In the genomic region with DNA sequence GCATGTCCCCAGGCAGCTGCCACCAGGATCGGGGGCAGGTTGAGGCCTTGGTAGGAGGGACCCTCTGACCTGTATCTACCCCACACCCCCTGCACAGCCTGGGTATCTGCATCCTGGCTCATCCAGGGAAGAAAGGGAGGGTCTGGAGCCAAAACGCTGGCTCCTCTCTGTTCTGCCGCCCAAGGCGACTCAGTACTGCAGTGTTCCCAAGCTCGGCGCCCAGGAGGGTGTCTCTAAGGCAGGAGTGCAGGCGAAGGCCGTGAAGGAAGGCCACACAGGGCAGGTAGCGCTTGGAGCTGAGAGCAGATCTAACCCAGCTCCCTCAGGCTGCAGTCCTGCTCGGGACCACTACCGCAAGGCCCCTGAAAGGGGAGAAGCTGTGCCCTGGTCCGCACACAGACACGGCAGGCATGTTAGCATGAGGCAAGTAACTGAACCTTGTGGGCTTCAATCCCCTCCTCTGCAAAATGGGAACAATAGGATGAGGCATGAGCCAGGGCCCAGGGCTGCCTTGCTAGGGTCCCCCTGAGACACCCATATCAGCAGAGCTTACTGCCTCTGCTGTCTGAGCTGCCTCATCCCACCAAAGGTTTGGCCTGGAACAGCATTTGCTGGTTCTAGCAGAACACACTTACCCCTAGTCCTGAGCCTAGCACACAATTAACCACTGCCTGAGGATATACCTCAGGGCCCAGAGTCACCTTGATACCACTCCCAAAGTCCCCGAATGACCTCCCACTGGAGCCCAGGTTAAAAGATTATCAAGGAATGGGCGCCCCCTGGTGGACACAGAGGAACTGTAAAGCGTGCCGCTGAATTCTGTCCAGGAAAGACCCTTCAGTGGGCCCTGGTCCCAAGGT, we compare ENCODE assay signal across 8 cellular contexts. TPM values are rescaled to one million over a fixed set of nuclear protein-coding genes. Genes with fewer than 3 reads are reported as not detected.
DNase-seq lines count a peak whose midpoint lies in the region; ATAC-seq, FAIRE-seq and TF ChIP-seq lines count a peak whose summit lies in the region.

No MANE protein-coding gene starts in this region.

- no peak overlapping the region for H3K56ac ChIP-seq in H1 (replicated peaks; ENCODE audit: insufficient read length, low read depth, low read length)

- FAIRE-seq in H1 (lab: Jason Lieb, UNC): peak; percentile 13

- peak overlapping the region; percentile 94 for H3K27ac Mint-ChIP-seq in GM23338
- peak overlapping the region; percentile 11 for H3K27ac Mint-ChIP-seq in activated CD4-positive, alpha-beta memory T cell treated with anti-CD3 and anti-CD28 coated beads, Interleukin-2, amount 10 ng/mL, durations not matched to agents 7 days and 5 days
- H3K27ac Mint-ChIP-seq in stimulated activated naive B cell treated with anti-CD40 and anti-IgM and Interleukin-4, amounts not matched to agents 10 μg/mL and 1 μg/mL and 100 μg/mL, for 72 hours: peak overlapping the region; percentile 95

- H3K4me1 Mint-ChIP-seq in GM23338: peaks cover 43% of the 10 kb centered on the region
- H3K4me1 Mint-ChIP-seq in activated CD4-positive, alpha-beta memory T cell treated with anti-CD3 and anti-CD28 coated beads, Interleukin-2, amount 10 ng/mL, durations not matched to agents 7 days and 5 days: peaks cover 28% of the 10 kb centered on the region
- peaks cover 54 to 75% of the 10 kb centered on the region in 2 donors for H3K4me1 Mint-ChIP-seq in stimulated activated naive B cell treated with anti-CD40 and anti-IgM and Interleukin-4, amounts not matched to agents 10 μg/mL and 1 μg/mL and 100 μg/mL, for 72 hours

- DNase-seq in BJ (ENCODE audit: low read depth): no peak
- peak; percentile 99 for DNase-seq in GM23338 (ENCODE audit: low spot score)
- DNase-seq in NCI-H526 (lab: John Stamatoyannopoulos, UW): peak; percentile 72 to 92
- peak; percentile 80 for DNase-seq in activated CD4-positive, alpha-beta memory T cell treated with anti-CD3 and anti-CD28 coated beads, Interleukin-2, amount 10 ng/mL, durations not matched to agents 7 days and 5 days
- peak; percentile 82 to 96 for DNase-seq in H1 (ENCODE audit: low read depth in 1 of 2, low spot score in 2 of 2)
- peak; percentile 57 for DNase-seq in stimulated activated naive B cell treated with anti-CD40 and anti-IgM and Interleukin-4, amounts not matched to agents 10 μg/mL and 1 μg/mL and 100 μg/mL, for 72 hours

- peak overlapping the region; percentile 8; the same call in 1 of the 2 replicates for H2BK15ac ChIP-seq in H1 (ENCODE audit: low read length)

- POLR2A ChIA-PET in BJ (lab: Charles Lee) (interaction anchor here (1.6 kb wide), 1 partner anchor 37 kb away, joined by 4 read pairs; no protein-coding TSS in a partner anchor), H1 (lab: Charles Lee; ENCODE audit: partially characterized antibody) (interaction anchor here (0.6 to 22.8 kb wide), 31 partner anchors 10 to 262 kb away, joined by 3 to 1080 read pairs (median 5); partner anchors contain the start of genes COPS7B, PDE6D and PTMA)
- POLR2A ChIA-PET in activated CD4-positive, alpha-beta memory T cell treated with anti-CD3 and anti-CD28 coated beads, Interleukin-2, amount 10 ng/mL, durations not matched to agents 7 days and 5 days (lab: Charles Lee): interaction anchor here (0.6 to 5.3 kb wide), 19 partner anchors 9 to 254 kb away, joined by 3 to 83 read pairs (median 4); partner anchors contain the start of genes NCL and PDE6D

- no peak overlapping the region for H2BK120ac ChIP-seq in H1 (replicated peaks; ENCODE audit: low read depth, low read length)

- peaks cover 43% of the 10 kb centered on the region for H3F3A ChIP-seq in GM23338 (replicated peaks; ENCODE audit: low read depth)

- no peak overlapping the region for H2BK20ac ChIP-seq in H1 (ENCODE audit: low read length)

- H3K36me3 Mint-ChIP-seq in GM23338 (ENCODE audit: low read depth): peaks cover 46% of the 10 kb centered on the region
- peaks cover 34% of the 10 kb centered on the region for H3K36me3 Mint-ChIP-seq in activated CD4-positive, alpha-beta memory T cell treated with anti-CD3 and anti-CD28 coated beads, Interleukin-2, amount 10 ng/mL, durations not matched to agents 7 days and 5 days (ENCODE audit: low read depth)
- H3K36me3 Mint-ChIP-seq in stimulated activated naive B cell treated with anti-CD40 and anti-IgM and Interleukin-4, amounts not matched to agents 10 μg/mL and 1 μg/mL and 100 μg/mL, for 72 hours: peaks cover 50 to 61% of the 10 kb centered on the region in 2 donors

- H3K14ac ChIP-seq in H1 (ENCODE audit: insufficient read length): no peak overlapping the region

- H4K91ac ChIP-seq in H1 (replicated peaks; ENCODE audit: insufficient read length, low read length): no peak overlapping the region

- peak overlapping the region; percentile 6 for H2BK5ac ChIP-seq in H1 (ENCODE audit: low read depth, low read length)

- H3K27me3 ChIP-seq in BJ (ENCODE audit: control insufficient read depth, insufficient read depth, low read length) (no peaks in the 10 kb centered on the region), GM23338 (ENCODE audit: insufficient read depth) (no peaks in the 10 kb centered on the region), H1 (replicated peaks in 1 of 4; ENCODE audit: control insufficient read depth in 3 of 4, extremely low read depth in 1 of 4, insufficient read depth in 3 of 4, low read length in 3 of 4) (no peaks in the 10 kb centered on the region), muscle layer of colon (ENCODE audit: control insufficient read depth in 1 of 2, insufficient read depth in 2 of 2, low read length in 2 of 2) (no peaks in the 10 kb centered on the region)

- CTCF ChIA-PET in BJ (lab: Yijun Ruan, JAX) (interaction anchor here (0.6 to 8.9 kb wide), 35 partner anchors 10 to 198 kb away, joined by 3 to 719 read pairs (median 6); no protein-coding TSS in a partner anchor), H1 (lab: Charles Lee; ENCODE audit: partially characterized antibody) (interaction anchor here (0.6 to 12.1 kb wide), 42 partner anchors 8 to 198 kb away, joined by 3 to 555 read pairs (median 6); partner anchors contain the start of gene COPS7B)
- CTCF ChIA-PET in activated CD4-positive, alpha-beta memory T cell treated with anti-CD3 and anti-CD28 coated beads, Interleukin-2, amount 10 ng/mL, durations not matched to agents 7 days and 5 days (lab: Charles Lee): interaction anchor here (0.6 to 8.0 kb wide), 41 partner anchors 10 to 1998 kb away, joined by 3 to 244 read pairs (median 4); partner anchors contain the start of gene NCL

- no peak overlapping the region for H3K23ac ChIP-seq in H1 (ENCODE audit: insufficient read length)

- H2BK12ac ChIP-seq in H1 (ENCODE audit: low read depth, low read length): peak overlapping the region; percentile 53; the same call in 1 of the 2 replicates

- H3K36me3 ChIP-seq in BJ (ENCODE audit: control insufficient read depth, insufficient read depth, low read length) (peaks cover 10% of the 10 kb centered on the region), GM23338 (ENCODE audit: insufficient read depth) (peaks cover 26% of the 10 kb centered on the region), H1 (ENCODE audit: control insufficient read depth in 2 of 4, insufficient read depth in 4 of 4, low read length in 3 of 4) (peaks cover 14 to 33% (median 22%) of the 10 kb centered on the region in 4 experiments), muscle layer of colon (ENCODE audit: insufficient read depth, low read length) (peaks cover 23% of the 10 kb centered on the region)

- H3K79me1 ChIP-seq in H1 (ENCODE audit: low read depth, low read length): no peaks in the 10 kb centered on the region

- 37% methylated on average over 17 of the region's 17 CpGs; no CpG with 5 or more reads in 1 of the 2 experiments for WGBS in H1 (ENCODE audit: extremely low coverage in 1 of 2, insufficient coverage in 1 of 2, insufficient read length in 1 of 2, insufficient replicate concordance in 2 of 2, low coverage in 1 of 2, low lambda C conversion rate in 2 of 2, missing lambda C conversion rate in 1 of 2), 2 experiments

- H3K79me2 ChIP-seq in GM23338 (replicated peaks; ENCODE audit: insufficient read depth) (peaks cover 35% of the 10 kb centered on the region), H1 (ENCODE audit: control insufficient read depth in 1 of 2, insufficient read depth in 2 of 2, low read length in 2 of 2) (peaks cover 24 to 32% of the 10 kb centered on the region in 2 experiments)

- H3K9me3 Mint-ChIP-seq in GM23338: peaks cover 18% of the 10 kb centered on the region
- H3K9me3 Mint-ChIP-seq in activated CD4-positive, alpha-beta memory T cell treated with anti-CD3 and anti-CD28 coated beads, Interleukin-2, amount 10 ng/mL, durations not matched to agents 7 days and 5 days: no peaks in the 10 kb centered on the region
- peaks cover 2 to 4% of the 10 kb centered on the region in 2 donors for H3K9me3 Mint-ChIP-seq in stimulated activated naive B cell treated with anti-CD40 and anti-IgM and Interleukin-4, amounts not matched to agents 10 μg/mL and 1 μg/mL and 100 μg/mL, for 72 hours

- H3K23me2 ChIP-seq in H1 (ENCODE audit: low read depth, low read length): no peaks in the 10 kb centered on the region

- TF ChIP-seq CTCF in BJ (IDR thresholded peaks at IDR 0.05; ENCODE audit: insufficient read depth, low read depth, low read length) (peak; percentile 78), GM23338 (conservative IDR thresholded peaks at IDR 0.05; ENCODE audit: low read depth in 2 of 2) (peak; percentile 93 to 94), H1 (IDR thresholded peaks at IDR 0.05; ENCODE audit: control extremely low read depth in 1 of 3, insufficient read depth in 1 of 3, low read depth in 1 of 3, low read length in 3 of 3) (peak in 2 of 3 experiments; percentile 85 to 86; a peak in 3 of 4 replicates)

- H3K4ac ChIP-seq in H1 (replicated peaks; ENCODE audit: insufficient read length, low read depth, low read length): no peak overlapping the region

- H3K9ac ChIP-seq in H1 (replicated peaks in 1 of 4; ENCODE audit: extremely low read depth in 1 of 4, low read depth in 3 of 4, low read length in 3 of 4) (peak overlapping the region in 2 of 4 experiments; percentile 14 to 29; a peak in 2 of 7 replicates), muscle layer of colon (ENCODE audit: low read length) (no peak overlapping the region)

- 0 out of 2 replicates have a peak overlapping the region, but pooled peaks have one; percentile 66 for H4K8ac ChIP-seq in H1 (ENCODE audit: extremely low read depth, insufficient read depth, low read length)

- H2AFZ ChIP-seq in GM23338: no peak overlapping the region
- H2AFZ ChIP-seq in H1 (ENCODE audit: low read length): no peak overlapping the region

- ATAC-seq in GM23338 (peak; percentile 52), HG02642 (IDR thresholded peaks at IDR 0.05; ENCODE audit: poor library complexity, unreplicated experiment) (no peak)
- ATAC-seq in stimulated activated naive B cell treated with anti-CD40 and anti-IgM and Interleukin-4, amounts not matched to agents 10 μg/mL and 1 μg/mL and 100 μg/mL, for 72 hours (replicated peaks): no peak

- H3K27me3 Mint-ChIP-seq in GM23338 (ENCODE audit: insufficient read depth, low read depth, poor library complexity): peaks cover 52% of the 10 kb centered on the region
- H3K27me3 Mint-ChIP-seq in activated CD4-positive, alpha-beta memory T cell treated with anti-CD3 and anti-CD28 coated beads, Interleukin-2, amount 10 ng/mL, durations not matched to agents 7 days and 5 days: no peaks in the 10 kb centered on the region
- H3K27me3 Mint-ChIP-seq in stimulated activated naive B cell treated with anti-CD40 and anti-IgM and Interleukin-4, amounts not matched to agents 10 μg/mL and 1 μg/mL and 100 μg/mL, for 72 hours: no peaks in the 10 kb centered on the region

- peak in 1 of 2 experiments; percentile 43; a peak in 1 of 3 replicates for TF ChIP-seq POLR2A in H1 (IDR thresholded peaks at IDR 0.05; ENCODE audit: control extremely low read depth in 1 of 2, low read depth in 2 of 2, low read length in 2 of 2)

- H3K4me1 ChIP-seq in GM23338 (ENCODE audit: insufficient read depth) (peaks cover 31% of the 10 kb centered on the region), H1 (replicated peaks in 1 of 4; ENCODE audit: control insufficient read depth in 3 of 4, insufficient read depth in 4 of 4, low read length in 3 of 4) (peaks cover 0 to 28% (median 19%) of the 10 kb centered on the region in 4 experiments; a peak in 6 of 7 replicates), muscle layer of colon (ENCODE audit: insufficient read depth, low read length) (peaks cover 37% of the 10 kb centered on the region)

- H3K4me2 ChIP-seq in GM23338 (no peak overlapping the region), H1 (ENCODE audit: insufficient read depth in 1 of 2, low read depth in 2 of 2, low read length in 2 of 2) (no peak overlapping the region)

- H4K20me1 ChIP-seq in GM23338 (replicated peaks; ENCODE audit: insufficient read depth) (peaks cover 17% of the 10 kb centered on the region), H1 (replicated peaks in 1 of 2; ENCODE audit: control insufficient read depth in 1 of 2, insufficient read depth in 2 of 2, low read length in 2 of 2) (peaks cover 17 to 19% of the 10 kb centered on the region in 2 experiments)

- H3K9me3 ChIP-seq in H1 (ENCODE audit: insufficient read depth in 2 of 2, low read depth in 1 of 2, low read length in 1 of 2): no peaks in the 10 kb centered on the region
- no peaks in the 10 kb centered on the region for H3K9me3 ChIP-seq in muscle layer of colon (ENCODE audit: low read length)

- TF ChIP-seq EP300 in H1 (IDR thresholded peaks at IDR 0.05; ENCODE audit: borderline replicate concordance in 1 of 2, low read depth in 2 of 2, low read length in 2 of 2): no peak

- H3K18ac ChIP-seq in H1 (ENCODE audit: extremely low read depth, low read length): peak overlapping the region; percentile 56

- peak; percentile 75 to 85 for TF ChIP-seq RAD21 in H1 (IDR thresholded peaks at IDR 0.05 in 1 of 2, conservative IDR thresholded peaks at IDR 0.05 in 1 of 2; ENCODE audit: low read depth in 2 of 2, low read length in 2 of 2)

- no peak overlapping the region for H4K5ac ChIP-seq in H1 (ENCODE audit: insufficient read length, low read depth, low read length)

- peak overlapping the region; percentile 65; the same call in 2 of the 3 replicates for H3K4me3 Mint-ChIP-seq in GM23338
- H3K4me3 Mint-ChIP-seq in activated CD4-positive, alpha-beta memory T cell treated with anti-CD3 and anti-CD28 coated beads, Interleukin-2, amount 10 ng/mL, durations not matched to agents 7 days and 5 days: no peak overlapping the region
- peak overlapping the region; percentile 6 to 55 for H3K4me3 Mint-ChIP-seq in stimulated activated naive B cell treated with anti-CD40 and anti-IgM and Interleukin-4, amounts not matched to agents 10 μg/mL and 1 μg/mL and 100 μg/mL, for 72 hours

- H3K27ac ChIP-seq in GM23338 (ENCODE audit: low read depth) (peak overlapping the region; percentile 92), H1 (ENCODE audit: low read depth, low read length) (peak overlapping the region; percentile 69), muscle layer of colon (ENCODE audit: low read depth, low read length) (peak overlapping the region; percentile 19)

- H3K4me3 ChIP-seq in BJ (ENCODE audit: low read depth, low read length) (no peak overlapping the region), GM23338 (no peak overlapping the region), H1 (ENCODE audit: extremely low read depth in 1 of 4, insufficient read depth in 2 of 4, low read depth in 3 of 4, low read length in 4 of 4) (no peak overlapping the region), muscle layer of colon (ENCODE audit: low read depth in 1 of 2, low read length in 2 of 2) (no peak overlapping the region)

- H3K9me2 ChIP-seq in GM23338 (ENCODE audit: insufficient read depth): no peaks in the 10 kb centered on the region

- peak overlapping the region; percentile 19; the same call in 1 of the 2 replicates for H2AK5ac ChIP-seq in H1 (ENCODE audit: low read depth, low read length)

RNA-seq across cellular contexts. Expression of gene PTMA, which starts 6.5 kb away (rescaled TPM):
- 363 and 447 TPM in 2 replicates for polyA plus RNA-seq in BJ (2011; rRNA removed)
- 91.3 and 93.2 TPM in 2 replicates for polyA minus RNA-seq in BJ (2011; rRNA and poly(A)+ RNA removed)
- total RNA-seq in GM23338 (2014; rRNA removed; shearing (Covaris generic)): 1,861 and 2,007 TPM in 2 replicates
- polyA plus RNA-seq in GM23338 (2016; fragmentation: Nextera tagmentation; extraction: Ambion mirVana): 8,990 and 10,188 TPM in 2 replicates
- total RNA-seq in activated CD4-positive, alpha-beta memory T cell treated with anti-CD3 and anti-CD28 coated beads, Interleukin-2, amount 10 ng/mL, durations not matched to agents 7 days and 5 days: 1,000 to 10,000 TPM; 1,300 to 1,326 TPM
- total RNA-seq in H1 (2021; fragmentation: NEBNext Ultra II Directional; extraction: Animal tissue kit (Norgen Biotek cat#: 25700)): 2,680 and 2,823 TPM in 2 replicates
- polyA plus RNA-seq in H1 (2011; rRNA removed): 643 and 683 TPM in 2 replicates
- polyA plus RNA-seq in H1 (2011; cell fraction: cytosol; rRNA removed): 2,462 TPM
- polyA plus RNA-seq in H1 (2011; cell fraction: nucleus; rRNA removed): 898 TPM
- 2,061 to 2,998 TPM (median 2,419 TPM) in 4 replicates for polyA plus RNA-seq in H1 (2012, experiment 1 of 2)
- 1,442 TPM for polyA plus RNA-seq in H1 (2012, experiment 2 of 2)
- 4,157 TPM for polyA plus RNA-seq in H1 (2013, experiment 1 of 2)
- polyA plus RNA-seq in H1 (2013, experiment 2 of 2): 3,985 TPM
- polyA minus RNA-seq in H1 (2011; rRNA and poly(A)+ RNA removed): 94.7 and 121 TPM in 2 replicates
- polyA minus RNA-seq in H1 (2011; cell fraction: cytosol; rRNA and poly(A)+ RNA removed): 755 TPM
- 623 TPM for polyA minus RNA-seq in H1 (2011; cell fraction: nucleus; rRNA and poly(A)+ RNA removed)

Comparison
In these comparisons a context has a peak if more than half of its experiments do, and no peak if none do; other contexts are left out.
1. H3K27ac ChIP-seq: peak in every context shown above with its lines; median percentile 92 in GM23338; 69 in H1; 19 in muscle layer of colon.
2. H3K27ac Mint-ChIP-seq: peak in every context shown above with its lines; median percentile 95 in stimulated activated naive B cell treated with anti-CD40 and anti-IgM and Interleukin-4, amounts not matched to agents 10 μg/mL and 1 μg/mL and 100 μg/mL, for 72 hours; 94 in GM23338; 11 in activated CD4-positive, alpha-beta memory T cell treated with anti-CD3 and anti-CD28 coated beads, Interleukin-2, amount 10 ng/mL, durations not matched to agents 7 days and 5 days.